In the genomic region with DNA sequence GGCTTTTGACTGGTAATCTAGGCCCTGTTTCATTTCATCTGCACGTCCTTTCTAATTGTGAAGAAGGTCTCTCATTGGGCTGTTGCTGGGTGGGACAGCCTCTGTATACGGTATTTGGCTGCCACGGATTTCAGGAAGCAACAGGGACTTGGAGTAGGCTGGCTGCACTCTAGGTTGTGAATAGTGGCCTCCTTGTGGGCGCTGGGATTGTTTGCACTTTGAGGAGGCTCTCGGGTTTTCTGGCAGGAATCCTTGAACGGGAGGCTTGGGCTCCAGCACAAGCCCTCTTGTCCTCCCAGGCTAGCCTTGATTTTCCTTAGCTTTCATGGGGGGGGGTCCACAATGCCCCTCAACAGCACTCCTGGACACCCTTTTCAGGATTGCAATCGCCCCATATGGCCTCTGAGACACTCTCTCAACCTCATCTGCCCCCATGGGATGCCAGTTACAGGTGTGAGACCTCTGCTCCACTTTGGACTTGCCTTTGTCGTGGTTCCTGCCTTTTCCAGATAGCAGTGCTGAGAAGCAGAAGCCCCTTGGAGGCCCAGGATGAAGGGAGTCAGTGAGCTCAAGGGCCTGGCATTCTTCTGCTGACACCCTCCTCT, we compare ENCODE assay signal across 13 cellular contexts.
"Had no signal": no experiment of that assay in that cellular context is flagged by ENCODE, and none has a peak within 500 bp of the region (broad histone marks: within the 10 kb centered on the region; RNA-seq: fewer than 3 reads in every experiment).

No MANE protein-coding gene starts in this region.

- ATAC-seq: natural killer cell treated with Interleukin-12 subunit alpha and Interleukin-12 subunit beta and Interleukin-15 and Interleukin-18, amount 100 ng/mL, for 72 hours; psoas muscle; stimulated activated naive CD8-positive, alpha-beta T cell treated with anti-CD3 and anti-CD28 coated beads, Interleukin-15, Interleukin-2, amounts not matched to agents 100 U/mL and 50 U/mL, for 24 hours had no signal

- H3K27ac ChIP-seq: psoas muscle, sigmoid colon, upper lobe of left lung had no signal

- H3K36me3 Mint-ChIP-seq: activated naive CD8-positive, alpha-beta T cell treated with anti-CD3 and anti-CD28 coated beads, Interleukin-2, amount 10 ng/mL, durations not matched to agents 7 days and 5 days; memory B cell; natural killer cell treated with Interleukin-12 subunit alpha and Interleukin-12 subunit beta and Interleukin-15 and Interleukin-18, amount 100 ng/mL, for 72 hours had no signal

- H3K9me3 Mint-ChIP-seq: memory B cell had no signal

- H3K4me3 Mint-ChIP-seq: activated naive CD8-positive, alpha-beta T cell treated with anti-CD3 and anti-CD28 coated beads, Interleukin-2, amount 10 ng/mL, durations not matched to agents 7 days and 5 days; memory B cell; natural killer cell treated with Interleukin-12 subunit alpha and Interleukin-12 subunit beta and Interleukin-15 and Interleukin-18, amount 100 ng/mL, for 72 hours had no signal

- H3K27me3 Mint-ChIP-seq: memory B cell had no signal

- H3K4me1 ChIP-seq: psoas muscle, sigmoid colon, upper lobe of left lung had no signal

- H3K27ac Mint-ChIP-seq: activated naive CD8-positive, alpha-beta T cell treated with anti-CD3 and anti-CD28 coated beads, Interleukin-2, amount 10 ng/mL, durations not matched to agents 7 days and 5 days; memory B cell; natural killer cell treated with Interleukin-12 subunit alpha and Interleukin-12 subunit beta and Interleukin-15 and Interleukin-18, amount 100 ng/mL, for 72 hours had no signal

- H3K27me3 ChIP-seq: sigmoid colon, upper lobe of left lung had no signal

- DNase-seq: activated naive CD8-positive, alpha-beta T cell treated with anti-CD3 and anti-CD28 coated beads, Interleukin-2, amount 10 ng/mL, durations not matched to agents 7 days and 5 days; activated T-cell treated with anti-CD3 and anti-CD28 coated beads, Interleukin-2, amount 50 U/mL, for 48 hours; anterior cingulate cortex; cerebellar nuclear complex; dermis blood vessel endothelial cell; erythroblast; nucleus accumbens; psoas muscle; sigmoid colon; stimulated activated naive CD8-positive, alpha-beta T cell treated with anti-CD3 and anti-CD28 coated beads, Interleukin-15, Interleukin-2, amounts not matched to agents 100 U/mL and 50 U/mL, for 24 hours had no signal

- H3K4me1 Mint-ChIP-seq: activated naive CD8-positive, alpha-beta T cell treated with anti-CD3 and anti-CD28 coated beads, Interleukin-2, amount 10 ng/mL, durations not matched to agents 7 days and 5 days; memory B cell had no signal

- H3K36me3 ChIP-seq: sigmoid colon, upper lobe of left lung had no signal

- H3K4me3 ChIP-seq: psoas muscle, sigmoid colon, upper lobe of left lung had no signal

- H3K9me3 ChIP-seq: psoas muscle, sigmoid colon had no signal
